Comparison of ENCODE assay signal across 22 cellular contexts in the genomic region with DNA sequence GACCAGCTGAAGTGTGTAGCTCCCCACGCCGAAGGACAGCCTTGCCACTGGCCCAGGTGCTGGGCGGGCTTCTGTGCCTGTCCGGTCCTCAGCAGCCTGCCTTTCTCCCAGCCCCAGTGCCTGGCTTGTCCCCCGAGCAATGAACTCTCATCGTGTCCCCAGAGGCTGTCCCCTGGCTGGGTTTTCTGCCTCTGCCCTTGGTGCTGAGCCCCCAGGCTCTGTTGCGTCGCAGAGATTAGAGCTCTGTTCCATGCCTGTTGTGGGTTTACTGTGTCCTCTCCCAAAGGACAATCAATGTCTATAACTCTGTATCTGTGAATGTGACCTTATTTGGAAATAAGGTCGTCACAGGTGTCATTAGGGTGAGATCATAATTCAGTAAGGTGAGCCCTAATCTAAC.
"Had no signal": no experiment of that assay in that cellular context is flagged by ENCODE, and none has a peak within 500 bp of the region (broad histone marks: within the 10 kb centered on the region; RNA-seq: fewer than 3 reads in every experiment).

No MANE protein-coding gene starts in this region.

- H3K27me3 Mint-ChIP-seq: naive thymus-derived CD8-positive, alpha-beta T cell; stimulated activated naive CD8-positive, alpha-beta T cell treated with anti-CD3 and anti-CD28 coated beads, Interleukin-15, Interleukin-2, amounts not matched to agents 100 ng/mL and 50 ng/mL, for 24 hours had no signal

- H3K4me1 Mint-ChIP-seq: endodermal cell, neural crest cell had no signal

- H3K4me3 ChIP-seq: coronary artery, hepatocyte, left lung, lower lobe of right lung, psoas muscle, right lobe of liver, tibial artery, upper lobe of left lung, vagina had no signal

- H3K4me2 ChIP-seq: hepatocyte had no signal

- FAIRE-seq: endothelial cell of umbilical vein had no signal

- H3K9ac ChIP-seq: parathyroid adenoma had no signal

- H3K4me1 ChIP-seq: foreskin keratinocyte, left lung, lower lobe of right lung, parathyroid adenoma, psoas muscle, right lobe of liver, tibial artery, upper lobe of left lung, vagina had no signal

- H3K27ac ChIP-seq: coronary artery, foreskin keratinocyte, hepatocyte, left lung, lower lobe of right lung, parathyroid adenoma, psoas muscle, right lobe of liver, tibial artery, upper lobe of left lung, vagina had no signal

- H3K36me3 ChIP-seq: left lung, lower lobe of right lung, right lobe of liver, tibial artery, upper lobe of left lung, vagina had no signal

- H3K9me3 Mint-ChIP-seq: endodermal cell; naive thymus-derived CD8-positive, alpha-beta T cell; neural crest cell; stimulated activated memory B cell treated with anti-CD40 and anti-IgM and Interleukin-4, amounts not matched to agents 10 μg/mL and 1 μg/mL and 100 μg/mL, for 72 hours; stimulated activated naive CD8-positive, alpha-beta T cell treated with anti-CD3 and anti-CD28 coated beads, Interleukin-15, Interleukin-2, amounts not matched to agents 100 ng/mL and 50 ng/mL, for 24 hours had no signal

- H3K36me3 Mint-ChIP-seq: naive thymus-derived CD8-positive, alpha-beta T cell; stimulated activated memory B cell treated with anti-CD40 and anti-IgM and Interleukin-4, amounts not matched to agents 10 μg/mL and 1 μg/mL and 100 μg/mL, for 72 hours had no signal

- H3K79me2 ChIP-seq: hepatocyte, parathyroid adenoma had no signal

- ATAC-seq: foreskin keratinocyte; left lung; naive thymus-derived CD8-positive, alpha-beta T cell; psoas muscle; right lobe of liver; stimulated activated memory B cell treated with anti-CD40 and anti-IgM and Interleukin-4, amounts not matched to agents 10 μg/mL and 1 μg/mL and 100 μg/mL, for 72 hours had no signal

- H3K27ac Mint-ChIP-seq: endodermal cell; stimulated activated memory B cell treated with anti-CD40 and anti-IgM and Interleukin-4, amounts not matched to agents 10 μg/mL and 1 μg/mL and 100 μg/mL, for 72 hours; stimulated activated naive CD8-positive, alpha-beta T cell treated with anti-CD3 and anti-CD28 coated beads, Interleukin-15, Interleukin-2, amounts not matched to agents 100 ng/mL and 50 ng/mL, for 24 hours had no signal

- H2AFZ ChIP-seq: hepatocyte, parathyroid adenoma had no signal

- H3K4me3 Mint-ChIP-seq: endodermal cell; naive thymus-derived CD8-positive, alpha-beta T cell; neural crest cell; stimulated activated memory B cell treated with anti-CD40 and anti-IgM and Interleukin-4, amounts not matched to agents 10 μg/mL and 1 μg/mL and 100 μg/mL, for 72 hours; stimulated activated naive CD8-positive, alpha-beta T cell treated with anti-CD3 and anti-CD28 coated beads, Interleukin-15, Interleukin-2, amounts not matched to agents 100 ng/mL and 50 ng/mL, for 24 hours had no signal

- DNase-seq: effector CD4-positive, alpha-beta T cell; endodermal cell; erythroblast; foreskin keratinocyte; lower lobe of right lung; naive thymus-derived CD8-positive, alpha-beta T cell; psoas muscle; retina; right lobe of liver; stimulated activated CD4-positive, alpha-beta T cell treated with anti-CD3 and anti-CD28 coated beads, Interleukin-4, amount 100 ng/mL, for 1 hour; stimulated activated CD8-positive, alpha-beta memory T cell treated with anti-CD3 and anti-CD28 coated beads, Interleukin-4, amount 100 ng/mL, for 48 hours; tibial artery; upper lobe of left lung had no signal

- H3K9me3 ChIP-seq: lower lobe of right lung, psoas muscle, right lobe of liver, tibial artery, upper lobe of left lung, vagina had no signal

- H3K27me3 ChIP-seq: foreskin keratinocyte, hepatocyte, right lobe of liver, upper lobe of left lung, vagina had no signal
